9 cellular contexts compared by ENCODE assay signal in genomic region chr1:50724626-50725286, GRCh38.
DNase-seq lines count a peak whose midpoint lies in the region; ATAC-seq, FAIRE-seq and TF ChIP-seq lines count a peak whose summit lies in the region.
"Had no signal": no experiment of that assay in that cellular context is flagged by ENCODE, and none has a peak within 500 bp of the region (broad histone marks: within the 10 kb centered on the region; RNA-seq: fewer than 3 reads in every experiment).

No MANE protein-coding gene starts in this region.

- in situ Hi-C loops in GM12878 (cut with MboI), result no loop called here

- 38% methylated on average over 4 of the region's 4 CpGs for WGBS in GM12878 (ENCODE audit: insufficient coverage, insufficient replicate concordance, low lambda C conversion rate, missing lambda C conversion rate)

- SMC1A ChIA-PET in GM12878 (lab: Charles Lee; ENCODE audit: uncharacterized antibody, unreplicated experiment), result interaction anchor here (0.6 to 1.4 kb wide), 8 partner anchors 12 to 117 kb away, joined by 3 to 4 read pairs (median 3); no protein-coding TSS in a partner anchor

- TF ChIP-seq EP300 in GM12878 (IDR thresholded peaks at IDR 0.05; ENCODE audit: borderline replicate concordance in 1 of 2, control insufficient read depth in 1 of 2, low read depth in 2 of 2, low read length in 2 of 2), result no peak

- TF ChIP-seq RAD21 in GM12878 (IDR thresholded peaks at IDR 0.05; ENCODE audit: insufficient read depth, low read depth, low read length), result no peak

- no peaks in the 10 kb centered on the region for H3K9me3 ChIP-seq in GM12878 (replicated peaks; ENCODE audit: control insufficient read depth, insufficient read depth, low read length)

- peak overlapping the region; percentile 58 for H2AFZ ChIP-seq in GM12878 (ENCODE audit: control insufficient read depth, low read depth, low read length)

- no peak overlapping the region for H3K4me3 ChIP-seq in GM12878
- H3K4me3 ChIP-seq: dorsolateral prefrontal cortex had no signal

- POLR2A ChIA-PET in GM12878 (lab: Charles Lee), result no interaction called here

- H3K4me1 ChIP-seq in GM12878 (ENCODE audit: control insufficient read depth, insufficient read depth, low read length), result peaks cover 20% of the 10 kb centered on the region

- H3K27me3 ChIP-seq in GM12878 (replicated peaks in 1 of 2; ENCODE audit: control insufficient read depth in 2 of 2, insufficient read depth in 2 of 2, low read length in 1 of 2), result no peaks in the 10 kb centered on the region
- H3K27me3 ChIP-seq: dorsolateral prefrontal cortex had no signal

- intact Hi-C loops in GM12878 (cut with micrococcal nuclease; ENCODE audit: unreplicated experiment), result no loop called here

- H3K4me2 ChIP-seq in GM12878 (ENCODE audit: control insufficient read depth, insufficient read depth), result peak overlapping the region; percentile 13; the same call in 1 of the 2 replicates

- DNase-seq in GM10266 (ENCODE audit: extremely low spot score), result peak; percentile 25
- DNase-seq in GM12878 (ENCODE audit: low read depth, low spot score), result peak; percentile 62
- no peak for DNase-seq in ureter (ENCODE audit: low spot score)
- DNase-seq in erythroblast (lab: John Stamatoyannopoulos, UW), result no peak
- DNase-seq in SW480 (ENCODE audit: low spot score), result no peak
- no peak for DNase-seq in NCI-H1436 treated with DMSO at 0.1 percent for 48 hours (lab: John Stamatoyannopoulos, UW)
- DNase-seq: dorsolateral prefrontal cortex had no signal

- RAD21 ChIA-PET in GM12878 (lab: Charles Lee; ENCODE audit: unreplicated experiment), result interaction anchor here (0.9 to 1.0 kb wide), 2 partner anchors 19 to 114 kb away, joined by 3 to 4 read pairs; no protein-coding TSS in a partner anchor

- BruUV-seq in GM12878 (replicated peaks; lab: Mats Ljungman, UMichigan), result no TSS peak

- H3K27ac ChIP-seq in GM12878 (ENCODE audit: control insufficient read depth, insufficient read depth), result peak overlapping the region; percentile 48
- H3K27ac ChIP-seq: dorsolateral prefrontal cortex had no signal

- TF ChIP-seq POLR2A in GM12878 (IDR thresholded peaks at IDR 0.05; ENCODE audit: low read depth, low read length), result no peak
- no peak for TF ChIP-seq POLR2A in erythroblast (IDR thresholded peaks at IDR 0.05; ENCODE audit: low read length)

- no peaks in the 10 kb centered on the region for H4K20me1 ChIP-seq in GM12878 (ENCODE audit: control insufficient read depth, insufficient read depth)

- peak; percentile 79 for ATAC-seq in GM21367 (IDR thresholded peaks at IDR 0.05; ENCODE audit: unreplicated experiment)
- ATAC-seq in HG03469 (IDR thresholded peaks at IDR 0.05; ENCODE audit: unreplicated experiment), result peak; percentile 89
- ATAC-seq in GM12878, result peak; percentile 93

- FAIRE-seq in GM12878 (lab: Jason Lieb, UNC), result peak; percentile 84

- H3K79me2 ChIP-seq in GM12878 (ENCODE audit: control insufficient read depth, insufficient read depth, low read length), result no peaks in the 10 kb centered on the region

- 0 out of 2 replicates have a peak overlapping the region, but pooled peaks have one; percentile 15 for H3K9ac ChIP-seq in GM12878 (ENCODE audit: control insufficient read depth, insufficient read depth, low read length)

- CTCF ChIA-PET in GM12878 (lab: Yijun Ruan, JAX), result interaction anchor here (0.9 to 3.1 kb wide), 5 partner anchors 10 to 73 kb away, joined by 3 to 10 read pairs (median 3); no protein-coding TSS in a partner anchor

- TF ChIP-seq CTCF in GM10266 (IDR thresholded peaks at IDR 0.05; ENCODE audit: control insufficient read depth, insufficient read depth, low read depth, missing control alignments) (no peak), GM12878 (IDR thresholded peaks at IDR 0.05 in 2 of 3, conservative IDR thresholded peaks at IDR 0.05 in 1 of 3; ENCODE audit: control insufficient read depth in 2 of 3, extremely low read depth in 1 of 3, insufficient read depth in 1 of 3, low read depth in 3 of 3, low read length in 3 of 3) (no peak)

- no peaks in the 10 kb centered on the region; a peak in 1 of 4 replicates for H3K36me3 ChIP-seq in GM12878 (ENCODE audit: control insufficient read depth in 2 of 2, insufficient read depth in 2 of 2, low read length in 1 of 2)

TF ChIP-seq in GM12878, 131 proteins besides CTCF, POLR2A, EP300 and RAD21 (continues in another document):
- TF ChIP-seq ZBTB40 (IDR thresholded peaks at IDR 0.05; ENCODE audit: borderline replicate concordance), result no peak
- no peak for TF ChIP-seq SIN3A (IDR thresholded peaks at IDR 0.05; ENCODE audit: low read depth, low read length)
- no peak for TF ChIP-seq CHD4 (IDR thresholded peaks at IDR 0.05)
- TF ChIP-seq NR2C2 (IDR thresholded peaks at IDR 0.05; ENCODE audit: borderline replicate concordance, control insufficient read depth, insufficient read length, low read depth), result no peak
- TF ChIP-seq HDAC6 (IDR thresholded peaks at IDR 0.05; ENCODE audit: unreplicated experiment), result no peak
- TF ChIP-seq CBX3 (IDR thresholded peaks at IDR 0.05; ENCODE audit: borderline replicate concordance, low read depth), result no peak
- peak; percentile 68 for TF ChIP-seq SPI1 (IDR thresholded peaks at IDR 0.05; ENCODE audit: borderline replicate concordance, insufficient read depth, low read depth, low read length)
- no peak for TF ChIP-seq SREBF1 (IDR thresholded peaks at IDR 0.05; ENCODE audit: low read length)
- 0 out of 2 replicates have a peak, but pooled peaks have one; percentile 29 for TF ChIP-seq MTA2 (IDR thresholded peaks at IDR 0.05; ENCODE audit: low read depth)
- TF ChIP-seq IRF5 (IDR thresholded peaks at IDR 0.05; ENCODE audit: borderline replicate concordance), result no peak
- peak in 1 of 2 experiments; percentile 89; a peak in 2 of 4 replicates for TF ChIP-seq ETV6 (conservative IDR thresholded peaks at IDR 0.05 in 1 of 2, IDR thresholded peaks at IDR 0.05 in 1 of 2; ENCODE audit: borderline replicate concordance in 1 of 2, low read depth in 1 of 2)
- peak; percentile 48 for TF ChIP-seq IKZF1 (conservative IDR thresholded peaks at IDR 0.05)
- no peak for TF ChIP-seq TAF1 (IDR thresholded peaks at IDR 0.05; ENCODE audit: borderline replicate concordance, low read depth, low read length)
- peak in 1 of 2 experiments; percentile 23; a peak in 1 of 4 replicates for TF ChIP-seq IKZF2 (IDR thresholded peaks at IDR 0.05)
- no peak for TF ChIP-seq E4F1 (IDR thresholded peaks at IDR 0.05; ENCODE audit: borderline replicate concordance, partially characterized antibody)
- TF ChIP-seq NR2F1 (conservative IDR thresholded peaks at IDR 0.05), result no peak

Comparison
In these comparisons a context has a peak if more than half of its experiments do, and no peak if none do; other contexts are left out.
1. DNase-seq: peak in GM10266 (single experiment) and GM12878 (single experiment); none in ureter (single experiment), erythroblast (0 of 2), SW480 (single experiment) and NCI-H1436 treated with DMSO at 0.1 percent for 48 hours (single experiment).
2. Peak in every context shown above with its lines, with median percentiles within 50 percentile points of each other: ATAC-seq.